In the genomic region with DNA sequence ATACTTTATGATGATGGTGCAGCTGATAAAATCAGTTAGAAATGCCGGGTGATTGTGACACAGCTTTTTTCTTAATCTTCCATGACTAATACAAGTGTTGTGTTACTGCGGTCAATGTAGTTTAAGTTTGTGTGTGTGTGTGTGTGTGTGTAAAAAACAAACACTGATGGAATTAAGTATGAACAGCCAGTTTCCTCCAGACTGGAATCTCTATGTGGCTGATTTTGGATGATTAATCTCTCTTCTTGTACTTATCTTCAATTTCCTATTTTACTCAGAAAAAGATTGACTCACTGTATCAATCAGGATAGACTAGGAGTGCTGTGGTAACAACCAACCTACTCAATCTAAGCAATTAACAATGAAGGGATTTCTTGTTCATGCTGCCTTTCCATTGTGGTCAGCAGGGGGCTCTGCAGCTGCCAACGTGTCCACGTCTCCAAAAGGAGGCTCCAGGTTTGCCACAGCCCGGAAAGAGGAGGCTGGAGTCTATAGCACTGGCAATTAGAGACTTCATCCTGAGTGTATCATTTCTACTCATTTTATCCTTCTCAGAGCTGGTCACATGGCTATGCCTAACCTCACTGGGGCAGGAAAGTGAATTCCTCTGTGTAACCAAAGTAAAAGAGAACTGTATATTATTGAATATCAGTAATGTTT, we compare ENCODE assay signal across 8 cellular contexts.
A peak's percentile ranks its signal among the peaks of the same experiment; 100 is the strongest.
DNase-seq lines count a peak whose midpoint lies in the region; ATAC-seq lines count a peak whose summit lies in the region.

No MANE protein-coding gene starts in this region.

- ATAC-seq in HG02678 (IDR thresholded peaks at IDR 0.05; ENCODE audit: unreplicated experiment) (no peak), GM19351 (IDR thresholded peaks at IDR 0.05; ENCODE audit: unreplicated experiment) (no peak), GM18519 (IDR thresholded peaks at IDR 0.05; ENCODE audit: low FRiP score, unreplicated experiment) (no peak)

- peak; percentile 21 for DNase-seq in activated CD4-positive, alpha-beta T cell treated with anti-CD3 and anti-CD28 coated beads for 48 hours
- DNase-seq in activated CD4-positive, alpha-beta T cell treated with anti-CD3 and anti-CD28 coated beads for 4 hours: no peak
- DNase-seq in LHCN-M2 (ENCODE audit: low read depth) (peak; percentile 95), amniotic epithelial cell (ENCODE audit: low read depth) (peak; percentile 99), kidney tubule cell (ENCODE audit: low spot score) (peak; percentile 65)

Comparison
In these comparisons a context has a peak if more than half of its experiments do, and no peak if none do; other contexts are left out.
1. DNase-seq: peak in activated CD4-positive, alpha-beta T cell treated with anti-CD3 and anti-CD28 coated beads for 48 hours (single experiment), LHCN-M2 (single experiment), amniotic epithelial cell (single experiment) and kidney tubule cell (single experiment); none in activated CD4-positive, alpha-beta T cell treated with anti-CD3 and anti-CD28 coated beads for 4 hours (0 of 2).